Comparison of ENCODE assay signal across 20 cellular contexts in the genomic region with DNA sequence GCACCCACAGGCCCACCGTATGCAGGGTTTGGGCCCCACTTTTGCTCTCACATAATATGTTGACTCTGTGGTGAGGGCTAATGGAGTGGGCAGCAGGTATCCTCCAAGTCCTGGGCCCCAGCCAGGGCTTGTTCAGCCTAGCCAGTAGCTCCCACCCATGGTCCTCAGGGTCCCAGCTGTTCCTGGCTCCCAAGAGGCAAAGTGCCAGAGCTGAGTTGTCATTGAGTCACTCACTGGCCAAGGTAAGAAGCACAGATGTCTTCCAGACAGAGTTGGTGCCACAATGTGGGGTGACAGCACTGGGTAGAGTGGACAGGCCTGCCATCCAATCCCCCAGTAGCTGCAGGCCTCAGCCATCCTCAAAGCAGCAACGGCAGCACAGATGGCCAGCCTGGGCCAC. TPM values are rescaled to one million over a fixed set of nuclear protein-coding genes. Genes with fewer than 3 reads are reported as not detected.
A peak's percentile ranks its signal among the peaks of the same experiment; 100 is the strongest.
DNase-seq lines count a peak whose midpoint lies in the region; ATAC-seq, FAIRE-seq and TF ChIP-seq lines count a peak whose summit lies in the region.
"Had no signal": no experiment of that assay in that cellular context is flagged by ENCODE, and none has a peak within 500 bp of the region (broad histone marks: within the 10 kb centered on the region; RNA-seq: fewer than 3 reads in every experiment).

No MANE protein-coding gene starts in this region.

- peak overlapping the region; percentile 4 for H3K27ac ChIP-seq in iPS-18a (ENCODE audit: low read length)
- H3K27ac ChIP-seq in heart right ventricle: no peak overlapping the region
- H3K27ac ChIP-seq: foreskin keratinocyte, psoas muscle, vagina had no signal

- H3K36me3 ChIP-seq in Loucy (ENCODE audit: insufficient read depth, low read length): no peaks in the 10 kb centered on the region
- H3K36me3 ChIP-seq in iPS-18a (ENCODE audit: control insufficient read depth, low read depth, low read length): no peaks in the 10 kb centered on the region
- no peaks in the 10 kb centered on the region for H3K36me3 ChIP-seq in heart right ventricle
- H3K36me3 ChIP-seq: adrenal gland, vagina had no signal

- H3K4me3 Mint-ChIP-seq in activated naive CD4-positive, alpha-beta T cell treated with anti-CD3 and anti-CD28 coated beads, Interleukin-2, amount 50 U/mL, for 24 hours: peak overlapping the region; percentile 43
- no peak overlapping the region for H3K4me3 Mint-ChIP-seq in type B pancreatic cell
- H3K4me3 Mint-ChIP-seq: dendritic cell treated with granulocyte-macrophage colony-stimulating factor and Interleukin-4, amounts not matched to agents 40 ng/mL and 50 ng/mL, for 4 days had no signal

- peak overlapping the region; percentile 80 for H3K9ac ChIP-seq in Loucy (ENCODE audit: low read depth, low read length, poor library complexity, severe bottlenecking)
- no peak overlapping the region for H3K9ac ChIP-seq in iPS-18a (ENCODE audit: low read length)

- peaks cover 93% of the 10 kb centered on the region for H3K79me2 ChIP-seq in Loucy (ENCODE audit: insufficient read depth, low read length)

- no peak for ATAC-seq in heart right ventricle
- ATAC-seq: foreskin keratinocyte, psoas muscle had no signal

- peaks cover 28% of the 10 kb centered on the region for H4K20me1 ChIP-seq in Loucy (ENCODE audit: insufficient read depth, low read length, poor library complexity, severe bottlenecking)

- intact Hi-C loops in heart right ventricle (cut with DNase I): no loop called here

- peak overlapping the region; percentile 99 for H3K4me2 ChIP-seq in Loucy (ENCODE audit: low read depth, low read length, poor library complexity, severe bottlenecking)

- no peak overlapping the region for H2AFZ ChIP-seq in Loucy (ENCODE audit: low read length)

- peaks cover 4% of the 10 kb centered on the region; the same call in 1 of the 2 replicates for H3F3A ChIP-seq in Loucy (ENCODE audit: low read depth)

- no peaks in the 10 kb centered on the region for H3K9me3 ChIP-seq in Loucy (ENCODE audit: insufficient read depth, low read depth, low read length)
- no peaks in the 10 kb centered on the region for H3K9me3 ChIP-seq in iPS-18a (ENCODE audit: control insufficient read depth, low read depth, low read length)
- H3K9me3 ChIP-seq in heart right ventricle: no peaks in the 10 kb centered on the region
- H3K9me3 ChIP-seq: adrenal gland, psoas muscle, vagina had no signal

- H3K9me3 Mint-ChIP-seq in activated naive CD4-positive, alpha-beta T cell treated with anti-CD3 and anti-CD28 coated beads, Interleukin-2, amount 50 U/mL, for 24 hours: no peaks in the 10 kb centered on the region
- no peaks in the 10 kb centered on the region for H3K9me3 Mint-ChIP-seq in type B pancreatic cell
- H3K9me3 Mint-ChIP-seq: activated T-helper 2 cell treated with anti-CD3 and anti-CD28 coated beads, Interferon-gamma antibody, Interleukin-2, Interleukin-4, amounts not matched to agents 10 μg/mL and 5 μg/mL and 100 μg/mL, durations not matched to agents 14 hours and 24 hours and 36 hours; CD8-positive, alpha-beta memory T cell; dendritic cell treated with granulocyte-macrophage colony-stimulating factor and Interleukin-4, amounts not matched to agents 40 ng/mL and 50 ng/mL, for 4 days; nephron had no signal

- H3K9me2 ChIP-seq in Loucy (replicated peaks; ENCODE audit: low read depth, low read length): no peaks in the 10 kb centered on the region

- TF ChIP-seq CTCF in Loucy (conservative IDR thresholded peaks at IDR 0.05; ENCODE audit: low read length) (no peak), type B pancreatic cell (conservative IDR thresholded peaks at IDR 0.05) (no peak), heart right ventricle (IDR thresholded peaks at IDR 0.05) (no peak)

- no peak for FAIRE-seq in HTR-8/SVneo (lab: Jason Lieb, UNC)

- peaks cover 7% of the 10 kb centered on the region for H3K36me3 Mint-ChIP-seq in activated naive CD4-positive, alpha-beta T cell treated with anti-CD3 and anti-CD28 coated beads, Interleukin-2, amount 50 U/mL, for 24 hours
- H3K36me3 Mint-ChIP-seq in type B pancreatic cell: peaks cover 9% of the 10 kb centered on the region

- H3K27ac Mint-ChIP-seq in activated naive CD4-positive, alpha-beta T cell treated with anti-CD3 and anti-CD28 coated beads, Interleukin-2, amount 50 U/mL, for 24 hours: peak overlapping the region; percentile 91
- H3K27ac Mint-ChIP-seq in type B pancreatic cell: no peak overlapping the region
- H3K27ac Mint-ChIP-seq: activated T-helper 2 cell treated with anti-CD3 and anti-CD28 coated beads, Interferon-gamma antibody, Interleukin-2, Interleukin-4, amounts not matched to agents 10 μg/mL and 5 μg/mL and 100 μg/mL, durations not matched to agents 14 hours and 24 hours and 36 hours; dendritic cell treated with granulocyte-macrophage colony-stimulating factor and Interleukin-4, amounts not matched to agents 40 ng/mL and 50 ng/mL, for 4 days; nephron had no signal

- peaks cover 53% of the 10 kb centered on the region for H3K4me1 Mint-ChIP-seq in activated naive CD4-positive, alpha-beta T cell treated with anti-CD3 and anti-CD28 coated beads, Interleukin-2, amount 50 U/mL, for 24 hours
- peaks cover 49% of the 10 kb centered on the region for H3K4me1 Mint-ChIP-seq in type B pancreatic cell (ENCODE audit: unreplicated experiment)

- peaks cover 85% of the 10 kb centered on the region for H3K4me1 ChIP-seq in Loucy (ENCODE audit: insufficient read depth, low read length, poor library complexity, severe bottlenecking)
- H3K4me1 ChIP-seq in iPS-18a (ENCODE audit: control insufficient read depth, low read depth, low read length): peaks cover 42% of the 10 kb centered on the region
- H3K4me1 ChIP-seq in heart right ventricle: peaks cover 0 to 36% (median 19%) of the 10 kb centered on the region in 9 donors
- H3K4me1 ChIP-seq: foreskin keratinocyte had no signal

- H3K27me3 ChIP-seq in Loucy (ENCODE audit: insufficient read depth, low read length, poor library complexity, severe bottlenecking) (no peaks in the 10 kb centered on the region), iPS-18a (ENCODE audit: control insufficient read depth, insufficient read depth, low read length) (peaks cover 6% of the 10 kb centered on the region), heart right ventricle (peaks cover 0 to 19% (median 0%) of the 10 kb centered on the region in 7 donors)
- H3K27me3 ChIP-seq: adrenal gland, vagina had no signal

- WGBS in heart right ventricle, 2 donors: 85 to 96% methylated on average over 2 of the region's 2 CpGs

- no peaks in the 10 kb centered on the region for H3K27me3 Mint-ChIP-seq in activated naive CD4-positive, alpha-beta T cell treated with anti-CD3 and anti-CD28 coated beads, Interleukin-2, amount 50 U/mL, for 24 hours
- H3K27me3 Mint-ChIP-seq in type B pancreatic cell: peaks cover 4% of the 10 kb centered on the region

- H3K4me3 ChIP-seq in Loucy (ENCODE audit: low read length, poor library complexity, severe bottlenecking) (peak overlapping the region; percentile 88), iPS-18a (ENCODE audit: low read length) (peak overlapping the region; percentile 18), heart right ventricle (no peak overlapping the region)
- H3K4me3 ChIP-seq: adrenal gland, psoas muscle, vagina had no signal

- no peak for DNase-seq in activated naive CD4-positive, alpha-beta T cell (lab: John Stamatoyannopoulos, UW)
- DNase-seq in type B pancreatic cell (ENCODE audit: extremely low spot score, unreplicated experiment): no peak
- no peak for DNase-seq in HTR-8/SVneo (ENCODE audit: insufficient read length, low spot score)
- DNase-seq in heart right ventricle: no peak
- DNase-seq in glomerular visceral epithelial cell (ENCODE audit: extremely low spot score): no peak
- DNase-seq: adrenal gland; foreskin keratinocyte; NCI-H2227 treated with DMSO at 0.1 percent for 48 hours; psoas muscle; stimulated activated CD8-positive, alpha-beta memory T cell treated with anti-CD3 and anti-CD28 coated beads, Interleukin-4, amount 100 ng/mL, for 48 hours; SW 1271 had no signal

RNA-seq across cellular contexts. Expression of a gene that starts 4.3 kb away (rescaled TPM):
- total RNA-seq in type B pancreatic cell (ENCODE audit: low replicate concordance) (10.9 and 29.0 TPM in 2 replicates), heart right ventricle (1 to 10 TPM; 3.6 to 8.4 (median 5.6) TPM)
- 1 to 10 TPM; 2.4 to 5.8 TPM for polyA plus RNA-seq in heart right ventricle

RNA-seq across cellular contexts. Expression of a gene that starts 53.7 kb away (rescaled TPM):
- total RNA-seq in type B pancreatic cell (ENCODE audit: low replicate concordance): 5.5 and 11.1 TPM in 2 replicates
- under 1 TPM in 9 of 10 donors, not detected in 1; 0.17 to 0.99 (median 0.61) TPM for total RNA-seq in heart right ventricle
- under 1 TPM; 0.14 to 0.80 TPM for polyA plus RNA-seq in heart right ventricle
- total RNA-seq: M059J had no signal

RNA-seq across cellular contexts. Expression of a gene that starts 53.8 kb away (rescaled TPM):
- total RNA-seq in type B pancreatic cell (ENCODE audit: low replicate concordance): 3.2 and 9.4 TPM in 2 replicates
- 1 to 10 TPM in 1 of 10 donors, under 1 TPM in 8, not detected in 1; 0.11 to 1.3 (median 0.47) TPM for total RNA-seq in heart right ventricle
- polyA plus RNA-seq in heart right ventricle: 1 to 10 TPM in 1 of 2 donors, under 1 TPM in 1; 0.16 to 1.3 TPM
- total RNA-seq: M059J had no signal

Comparison
In these comparisons a context has a peak if more than half of its experiments do, and no peak if none do; other contexts are left out.
1. H3K4me3 ChIP-seq: peak in Loucy (single experiment) and iPS-18a (single experiment); none in heart right ventricle (0 of 10).